In genomic region chr17:73292031-73292531, GRCh38 we compare ENCODE assay signal across 8 cellular contexts. TPM values are rescaled to one million over a fixed set of nuclear protein-coding genes. Genes with fewer than 3 reads are reported as not detected.
DNase-seq lines count a peak whose midpoint lies in the region; ATAC-seq, FAIRE-seq and TF ChIP-seq lines count a peak whose summit lies in the region.

No MANE protein-coding gene starts in this region.

- H4K20me1 ChIP-seq in keratinocyte (ENCODE audit: control insufficient read depth, extremely low read depth, insufficient read depth, low read length), result peaks cover 4% of the 10 kb centered on the region

- H3K4me1 Mint-ChIP-seq in MCF 10A (ENCODE audit: insufficient read depth, unreplicated experiment), result peaks cover 57% of the 10 kb centered on the region

- H3K4me3 ChIP-seq in keratinocyte (ENCODE audit: control insufficient read depth in 2 of 3, extremely low read depth in 1 of 3, insufficient read depth in 2 of 3, low read depth in 1 of 3, low read length in 3 of 3), result peak overlapping the region in 2 of 3 experiments; percentile 18 to 41
- no peak overlapping the region for H3K4me3 ChIP-seq in mucosa of descending colon

- intact Hi-C loops in MCF 10A (cut with micrococcal nuclease) (loop anchor here (2.0 kb wide), 1 partner anchor 17 kb away; no protein-coding TSS in a partner anchor), mucosa of descending colon (cut with DNase I, micrococcal nuclease) (no loop called here)

- dilution Hi-C loops in keratinocyte (cut with MboI; ENCODE audit: extremely low pct_ligation_motif_present, low sequenced_read_pairs), result no loop called here

- peak overlapping the region; percentile 58 for H3K9ac ChIP-seq in keratinocyte (ENCODE audit: control insufficient read depth, extremely low read depth, insufficient read depth, low read length)

- H3K27ac Mint-ChIP-seq in MCF 10A (ENCODE audit: low read depth, unreplicated experiment), result peak overlapping the region; percentile 89

- H3K27ac ChIP-seq in keratinocyte (ENCODE audit: control insufficient read depth, insufficient read depth, low read length) (peak overlapping the region; percentile 36), temporal lobe (ENCODE audit: low read depth, low read length) (peak overlapping the region; percentile 30)

- POLR2A ChIA-PET in MCF 10A (lab: Yijun Ruan, JAX), result interaction anchor here (0.6 to 5.8 kb wide), 6 partner anchors 10 to 1827 kb away, joined by 3 to 96 read pairs (median 3); partner anchors contain the start of gene CDC42EP4

- H3K9me1 ChIP-seq in keratinocyte (ENCODE audit: control insufficient read depth, extremely low read depth, insufficient read depth, low read length), result peaks cover 5% of the 10 kb centered on the region

- CTCF ChIA-PET in MCF 10A (lab: Yijun Ruan, JAX), result interaction anchor here (0.6 to 0.9 kb wide), 3 partner anchors 26 to 671 kb away, joined by 3 read pairs; no protein-coding TSS in a partner anchor

- FAIRE-seq in HTR-8/SVneo (lab: Jason Lieb, UNC) (peak; percentile 69), keratinocyte (lab: Jason Lieb, UNC) (peak; percentile 59)

- ATAC-seq in HG03097 (IDR thresholded peaks at IDR 0.05; ENCODE audit: low FRiP score, unreplicated experiment), result no peak
- ATAC-seq in GM21447 (IDR thresholded peaks at IDR 0.05; ENCODE audit: unreplicated experiment), result no peak
- ATAC-seq in mucosa of descending colon, result no peak

- no peaks in the 10 kb centered on the region for H3K27me3 ChIP-seq in keratinocyte (ENCODE audit: control insufficient read depth, extremely low read depth, insufficient read depth, low read length)

- peaks cover 40% of the 10 kb centered on the region for H3K4me1 ChIP-seq in keratinocyte (ENCODE audit: control insufficient read depth, extremely low read depth, insufficient read depth, low read length)
- peaks cover 60% of the 10 kb centered on the region for H3K4me1 ChIP-seq in mucosa of descending colon (ENCODE audit: low read depth)

- H3K79me2 ChIP-seq in keratinocyte (ENCODE audit: control insufficient read depth, insufficient read depth, low read length), result peaks cover 3% of the 10 kb centered on the region

- no peak overlapping the region for H2AFZ ChIP-seq in keratinocyte (ENCODE audit: control insufficient read depth, low read length)

- no peaks in the 10 kb centered on the region for H3K9me3 Mint-ChIP-seq in MCF 10A (ENCODE audit: unreplicated experiment)

- H3K9me3 ChIP-seq in keratinocyte (ENCODE audit: control insufficient read depth, low read depth, low read length) (no peaks in the 10 kb centered on the region), mucosa of descending colon (no peaks in the 10 kb centered on the region)

- peak; percentile 67 for DNase-seq in HTR-8/SVneo (ENCODE audit: insufficient read length, low spot score)
- DNase-seq in MCF 10A (ENCODE audit: unreplicated experiment), result peak; percentile 79
- DNase-seq in keratinocyte (ENCODE audit: low read depth, low spot score), result no peak
- DNase-seq in inferior parietal cortex (ENCODE audit: extremely low spot score), result no peak
- DNase-seq in mucosa of descending colon, result no peak

- H3K4me3 Mint-ChIP-seq in MCF 10A (ENCODE audit: unreplicated experiment), result peak overlapping the region; percentile 54

- no peak for TF ChIP-seq CTCF in MCF 10A (IDR thresholded peaks at IDR 0.05; ENCODE audit: unreplicated experiment)
- no peak for TF ChIP-seq CTCF in keratinocyte (optimal IDR thresholded peaks at IDR 0.05 in 1 of 3, IDR thresholded peaks at IDR 0.05 in 1 of 3, conservative IDR thresholded peaks at IDR 0.05 in 1 of 3; ENCODE audit: extremely low read depth in 1 of 3, insufficient read depth in 2 of 3, low read length in 3 of 3)
- TF ChIP-seq CTCF in mucosa of descending colon (IDR thresholded peaks at IDR 0.05), result no peak

- no peaks in the 10 kb centered on the region for H3K36me3 ChIP-seq in keratinocyte (ENCODE audit: control insufficient read depth in 2 of 2, extremely low read depth in 1 of 2, insufficient read depth in 2 of 2, low read length in 2 of 2)
- H3K36me3 ChIP-seq in mucosa of descending colon (ENCODE audit: low read depth), result no peaks in the 10 kb centered on the region

- peaks cover 11% of the 10 kb centered on the region for H3K36me3 Mint-ChIP-seq in MCF 10A (ENCODE audit: insufficient read depth, unreplicated experiment)

- no peaks in the 10 kb centered on the region for H3K27me3 Mint-ChIP-seq in MCF 10A (ENCODE audit: insufficient read depth, unreplicated experiment)

- BruUV-seq in MCF 10A (replicated peaks; lab: Mats Ljungman, UMichigan), result no TSS peak

- peak overlapping the region; percentile 64 for H3K4me2 ChIP-seq in keratinocyte (ENCODE audit: control insufficient read depth, extremely low read depth, insufficient read depth, low read depth, low read length)

RNA-seq across cellular contexts. Expression of gene CDC42EP4, which starts 19.7 kb away (rescaled TPM):
- total RNA-seq in MCF 10A (2022), result 11.0 and 12.2 TPM in 2 replicates
- 5.9 to 11.1 TPM (median 9.4 TPM) in 3 replicates for polyA plus RNA-seq in keratinocyte
- 4.1 TPM for polyA plus RNA-seq in keratinocyte (2011; ENCODE audit: low read depth)
- polyA plus RNA-seq in keratinocyte (2011; cell fraction: cytosol; rRNA removed), result 7.5 and 10.9 TPM in 2 replicates
- polyA plus RNA-seq in keratinocyte (2011; cell fraction: nucleus; rRNA removed), result 7.4 and 11.1 TPM in 2 replicates
- 9.2 and 14.3 TPM in 2 replicates for polyA plus RNA-seq in keratinocyte (2012; ENCODE audit: low replicate concordance)
- 10.7 to 18.2 TPM (median 13.7 TPM) in 3 replicates for polyA minus RNA-seq in keratinocyte
- 16.1 TPM for polyA minus RNA-seq in keratinocyte (2011; cell fraction: cytosol; rRNA and poly(A)+ RNA removed)
- 14.0 and 17.1 TPM in 2 replicates for polyA minus RNA-seq in keratinocyte (2011; cell fraction: nucleus; rRNA and poly(A)+ RNA removed)
- total RNA-seq in temporal lobe, result 59.3 TPM
- 10 to 100 TPM; 54.6 to 95.2 (median 75.9) TPM for total RNA-seq in mucosa of descending colon

RNA-seq across cellular contexts. Expression of gene CPSF4L, which starts 30.4 kb away (rescaled TPM):
- total RNA-seq in MCF 10A (2022) (not detected in 2 replicates), temporal lobe (not detected), mucosa of descending colon (not detected)
- polyA plus RNA-seq in keratinocyte, result not detected in 3 replicates
- polyA plus RNA-seq in keratinocyte (2011; ENCODE audit: low read depth), result not detected
- not detected in 2 replicates for polyA plus RNA-seq in keratinocyte (2011; cell fraction: cytosol; rRNA removed)
- not detected in 2 replicates for polyA plus RNA-seq in keratinocyte (2011; cell fraction: nucleus; rRNA removed)
- not detected in 2 replicates for polyA plus RNA-seq in keratinocyte (2012; ENCODE audit: low replicate concordance)
- polyA minus RNA-seq in keratinocyte, result not detected in 3 replicates
- not detected for polyA minus RNA-seq in keratinocyte (2011; cell fraction: cytosol; rRNA and poly(A)+ RNA removed)
- not detected in 2 replicates for polyA minus RNA-seq in keratinocyte (2011; cell fraction: nucleus; rRNA and poly(A)+ RNA removed)

Comparison
In these comparisons a context has a peak if more than half of its experiments do, and no peak if none do; other contexts are left out.
1. DNase-seq: peak in HTR-8/SVneo (single experiment) and MCF 10A (single experiment); none in keratinocyte (single experiment), inferior parietal cortex (single experiment) and mucosa of descending colon (0 of 3).